ENCODE assay signal across 1 cellular context in the genomic region with DNA sequence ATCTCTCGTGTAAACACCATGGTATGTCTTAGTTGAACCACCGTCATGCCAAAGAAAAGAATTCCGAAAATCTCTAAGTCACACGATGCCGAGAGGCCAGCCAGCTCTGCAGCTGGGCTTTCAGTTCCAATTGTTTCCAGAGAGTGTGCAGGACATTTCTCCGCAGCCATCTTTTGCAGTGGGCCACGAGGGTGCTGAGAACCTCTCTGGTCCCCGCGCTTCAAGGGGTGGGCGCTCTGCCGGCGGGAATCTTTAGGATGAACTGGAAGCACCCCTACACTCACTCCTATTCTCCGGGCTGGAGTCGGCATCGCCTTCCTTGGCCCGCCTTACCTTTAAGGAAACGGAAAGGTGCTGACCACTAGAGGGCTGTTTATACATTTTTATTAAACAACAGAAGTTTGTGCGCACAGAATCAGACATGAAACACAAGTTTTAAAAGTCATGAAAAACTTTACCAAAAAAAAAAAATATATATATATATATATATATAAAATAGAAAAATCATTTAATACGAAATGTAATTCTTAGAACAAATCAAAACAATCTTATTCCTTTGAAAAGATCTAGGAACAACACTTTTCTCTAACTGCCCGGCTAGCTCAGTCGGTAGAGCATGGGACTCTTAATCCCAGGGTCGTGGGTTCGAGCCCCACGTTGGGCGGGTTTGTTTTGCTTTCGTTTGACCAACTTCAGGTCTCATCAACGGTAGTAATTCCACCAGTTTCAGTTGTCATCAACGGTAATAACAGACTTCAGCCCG.
A peak's percentile ranks its signal among the peaks of the same experiment; 100 is the strongest.
TF ChIP-seq lines count a peak whose summit lies in the region.

No MANE protein-coding gene starts in this region.

TF ChIP-seq in K562, 482 proteins besides CTCF, POLR2A, EP300 and RAD21 (continued from another document and continues in another):
- TF ChIP-seq, protein P1, sequence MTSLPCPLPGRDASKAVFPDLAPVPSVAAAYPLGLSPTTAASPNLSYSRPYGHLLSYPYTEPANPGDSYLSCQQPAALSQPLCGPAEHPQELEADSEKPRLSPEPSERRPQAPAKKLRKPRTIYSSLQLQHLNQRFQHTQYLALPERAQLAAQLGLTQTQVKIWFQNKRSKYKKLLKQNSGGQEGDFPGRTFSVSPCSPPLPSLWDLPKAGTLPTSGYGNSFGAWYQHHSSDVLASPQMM (CRISPR knock-in tag; IDR thresholded peaks at IDR 0.05), result no peak
- TF ChIP-seq MTF1 (CRISPR knock-in tag; IDR thresholded peaks at IDR 0.05; ENCODE audit: borderline replicate concordance), result no peak
- no peak for TF ChIP-seq THRAP3 (IDR thresholded peaks at IDR 0.05; ENCODE audit: borderline replicate concordance)
- no peak for TF ChIP-seq NR3C1 (CRISPR knock-in tag; IDR thresholded peaks at IDR 0.05)
- TF ChIP-seq ARID1B (IDR thresholded peaks at IDR 0.05), result no peak
- no peak for TF ChIP-seq GTF2A2 (tag; IDR thresholded peaks at IDR 0.05)
- TF ChIP-seq ZNF274 (IDR thresholded peaks at IDR 0.05; ENCODE audit: borderline replicate concordance, low read depth, low read length), result 0 out of 2 replicates have a peak, but pooled peaks have one; percentile 34
- TF ChIP-seq, protein P2, sequence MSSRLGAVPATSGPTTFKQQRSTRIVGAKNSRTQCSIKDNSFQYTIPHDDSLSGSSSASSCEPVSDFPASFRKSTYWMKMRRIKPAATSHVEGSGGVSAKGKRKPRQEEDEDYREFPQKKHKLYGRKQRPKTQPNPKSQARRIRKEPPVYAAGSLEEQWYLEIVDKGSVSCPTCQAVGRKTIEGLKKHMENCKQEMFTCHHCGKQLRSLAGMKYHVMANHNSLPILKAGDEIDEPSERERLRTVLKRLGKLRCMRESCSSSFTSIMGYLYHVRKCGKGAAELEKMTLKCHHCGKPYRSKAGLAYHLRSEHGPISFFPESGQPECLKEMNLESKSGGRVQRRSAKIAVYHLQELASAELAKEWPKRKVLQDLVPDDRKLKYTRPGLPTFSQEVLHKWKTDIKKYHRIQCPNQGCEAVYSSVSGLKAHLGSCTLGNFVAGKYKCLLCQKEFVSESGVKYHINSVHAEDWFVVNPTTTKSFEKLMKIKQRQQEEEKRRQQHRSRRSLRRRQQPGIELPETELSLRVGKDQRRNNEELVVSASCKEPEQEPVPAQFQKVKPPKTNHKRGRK (tag; IDR thresholded peaks at IDR 0.05), result no peak
- peak; percentile 70 for TF ChIP-seq MYBL2 (IDR thresholded peaks at IDR 0.05; ENCODE audit: low read depth)
- no peak for TF ChIP-seq MYBL2 (CRISPR knock-in tag; IDR thresholded peaks at IDR 0.05; ENCODE audit: borderline replicate concordance)
- TF ChIP-seq CHD2 (IDR thresholded peaks at IDR 0.05; ENCODE audit: low read depth, low read length), result no peak
- 0 out of 2 replicates have a peak, but pooled peaks have one; percentile 26 for TF ChIP-seq EP400 (IDR thresholded peaks at IDR 0.05)
- TF ChIP-seq ZNF212 (CRISPR knock-in tag; IDR thresholded peaks at IDR 0.05), result no peak
- no peak for TF ChIP-seq NR4A1 (CRISPR knock-in tag; IDR thresholded peaks at IDR 0.05)
- no peak for TF ChIP-seq NR4A1 (tag; IDR thresholded peaks at IDR 0.05)
- TF ChIP-seq HMGN3 (IDR thresholded peaks at IDR 0.05; ENCODE audit: borderline replicate concordance, extremely low read depth, insufficient read length, low read depth, low read length), result no peak
- TF ChIP-seq ZNF23 (CRISPR knock-in tag; IDR thresholded peaks at IDR 0.05), result no peak
- TF ChIP-seq, protein P3, sequence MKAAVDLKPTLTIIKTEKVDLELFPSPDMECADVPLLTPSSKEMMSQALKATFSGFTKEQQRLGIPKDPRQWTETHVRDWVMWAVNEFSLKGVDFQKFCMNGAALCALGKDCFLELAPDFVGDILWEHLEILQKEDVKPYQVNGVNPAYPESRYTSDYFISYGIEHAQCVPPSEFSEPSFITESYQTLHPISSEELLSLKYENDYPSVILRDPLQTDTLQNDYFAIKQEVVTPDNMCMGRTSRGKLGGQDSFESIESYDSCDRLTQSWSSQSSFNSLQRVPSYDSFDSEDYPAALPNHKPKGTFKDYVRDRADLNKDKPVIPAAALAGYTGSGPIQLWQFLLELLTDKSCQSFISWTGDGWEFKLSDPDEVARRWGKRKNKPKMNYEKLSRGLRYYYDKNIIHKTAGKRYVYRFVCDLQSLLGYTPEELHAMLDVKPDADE (conservative IDR thresholded peaks at IDR 0.05; ENCODE audit: control insufficient read depth, low read depth, low read length), result peak; percentile 67; the same call in 1 of the 2 replicates
- TF ChIP-seq SMARCC2 (IDR thresholded peaks at IDR 0.05; ENCODE audit: low read depth), result no peak
- no peak for TF ChIP-seq CREB1 (IDR thresholded peaks at IDR 0.05)
- TF ChIP-seq CREB1 (CRISPR knock-in tag; IDR thresholded peaks at IDR 0.05), result no peak
- TF ChIP-seq, protein P4, sequence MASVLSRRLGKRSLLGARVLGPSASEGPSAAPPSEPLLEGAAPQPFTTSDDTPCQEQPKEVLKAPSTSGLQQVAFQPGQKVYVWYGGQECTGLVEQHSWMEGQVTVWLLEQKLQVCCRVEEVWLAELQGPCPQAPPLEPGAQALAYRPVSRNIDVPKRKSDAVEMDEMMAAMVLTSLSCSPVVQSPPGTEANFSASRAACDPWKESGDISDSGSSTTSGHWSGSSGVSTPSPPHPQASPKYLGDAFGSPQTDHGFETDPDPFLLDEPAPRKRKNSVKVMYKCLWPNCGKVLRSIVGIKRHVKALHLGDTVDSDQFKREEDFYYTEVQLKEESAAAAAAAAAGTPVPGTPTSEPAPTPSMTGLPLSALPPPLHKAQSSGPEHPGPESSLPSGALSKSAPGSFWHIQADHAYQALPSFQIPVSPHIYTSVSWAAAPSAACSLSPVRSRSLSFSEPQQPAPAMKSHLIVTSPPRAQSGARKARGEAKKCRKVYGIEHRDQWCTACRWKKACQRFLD (CRISPR knock-in tag; IDR thresholded peaks at IDR 0.05), result no peak
- TF ChIP-seq, protein P5, sequence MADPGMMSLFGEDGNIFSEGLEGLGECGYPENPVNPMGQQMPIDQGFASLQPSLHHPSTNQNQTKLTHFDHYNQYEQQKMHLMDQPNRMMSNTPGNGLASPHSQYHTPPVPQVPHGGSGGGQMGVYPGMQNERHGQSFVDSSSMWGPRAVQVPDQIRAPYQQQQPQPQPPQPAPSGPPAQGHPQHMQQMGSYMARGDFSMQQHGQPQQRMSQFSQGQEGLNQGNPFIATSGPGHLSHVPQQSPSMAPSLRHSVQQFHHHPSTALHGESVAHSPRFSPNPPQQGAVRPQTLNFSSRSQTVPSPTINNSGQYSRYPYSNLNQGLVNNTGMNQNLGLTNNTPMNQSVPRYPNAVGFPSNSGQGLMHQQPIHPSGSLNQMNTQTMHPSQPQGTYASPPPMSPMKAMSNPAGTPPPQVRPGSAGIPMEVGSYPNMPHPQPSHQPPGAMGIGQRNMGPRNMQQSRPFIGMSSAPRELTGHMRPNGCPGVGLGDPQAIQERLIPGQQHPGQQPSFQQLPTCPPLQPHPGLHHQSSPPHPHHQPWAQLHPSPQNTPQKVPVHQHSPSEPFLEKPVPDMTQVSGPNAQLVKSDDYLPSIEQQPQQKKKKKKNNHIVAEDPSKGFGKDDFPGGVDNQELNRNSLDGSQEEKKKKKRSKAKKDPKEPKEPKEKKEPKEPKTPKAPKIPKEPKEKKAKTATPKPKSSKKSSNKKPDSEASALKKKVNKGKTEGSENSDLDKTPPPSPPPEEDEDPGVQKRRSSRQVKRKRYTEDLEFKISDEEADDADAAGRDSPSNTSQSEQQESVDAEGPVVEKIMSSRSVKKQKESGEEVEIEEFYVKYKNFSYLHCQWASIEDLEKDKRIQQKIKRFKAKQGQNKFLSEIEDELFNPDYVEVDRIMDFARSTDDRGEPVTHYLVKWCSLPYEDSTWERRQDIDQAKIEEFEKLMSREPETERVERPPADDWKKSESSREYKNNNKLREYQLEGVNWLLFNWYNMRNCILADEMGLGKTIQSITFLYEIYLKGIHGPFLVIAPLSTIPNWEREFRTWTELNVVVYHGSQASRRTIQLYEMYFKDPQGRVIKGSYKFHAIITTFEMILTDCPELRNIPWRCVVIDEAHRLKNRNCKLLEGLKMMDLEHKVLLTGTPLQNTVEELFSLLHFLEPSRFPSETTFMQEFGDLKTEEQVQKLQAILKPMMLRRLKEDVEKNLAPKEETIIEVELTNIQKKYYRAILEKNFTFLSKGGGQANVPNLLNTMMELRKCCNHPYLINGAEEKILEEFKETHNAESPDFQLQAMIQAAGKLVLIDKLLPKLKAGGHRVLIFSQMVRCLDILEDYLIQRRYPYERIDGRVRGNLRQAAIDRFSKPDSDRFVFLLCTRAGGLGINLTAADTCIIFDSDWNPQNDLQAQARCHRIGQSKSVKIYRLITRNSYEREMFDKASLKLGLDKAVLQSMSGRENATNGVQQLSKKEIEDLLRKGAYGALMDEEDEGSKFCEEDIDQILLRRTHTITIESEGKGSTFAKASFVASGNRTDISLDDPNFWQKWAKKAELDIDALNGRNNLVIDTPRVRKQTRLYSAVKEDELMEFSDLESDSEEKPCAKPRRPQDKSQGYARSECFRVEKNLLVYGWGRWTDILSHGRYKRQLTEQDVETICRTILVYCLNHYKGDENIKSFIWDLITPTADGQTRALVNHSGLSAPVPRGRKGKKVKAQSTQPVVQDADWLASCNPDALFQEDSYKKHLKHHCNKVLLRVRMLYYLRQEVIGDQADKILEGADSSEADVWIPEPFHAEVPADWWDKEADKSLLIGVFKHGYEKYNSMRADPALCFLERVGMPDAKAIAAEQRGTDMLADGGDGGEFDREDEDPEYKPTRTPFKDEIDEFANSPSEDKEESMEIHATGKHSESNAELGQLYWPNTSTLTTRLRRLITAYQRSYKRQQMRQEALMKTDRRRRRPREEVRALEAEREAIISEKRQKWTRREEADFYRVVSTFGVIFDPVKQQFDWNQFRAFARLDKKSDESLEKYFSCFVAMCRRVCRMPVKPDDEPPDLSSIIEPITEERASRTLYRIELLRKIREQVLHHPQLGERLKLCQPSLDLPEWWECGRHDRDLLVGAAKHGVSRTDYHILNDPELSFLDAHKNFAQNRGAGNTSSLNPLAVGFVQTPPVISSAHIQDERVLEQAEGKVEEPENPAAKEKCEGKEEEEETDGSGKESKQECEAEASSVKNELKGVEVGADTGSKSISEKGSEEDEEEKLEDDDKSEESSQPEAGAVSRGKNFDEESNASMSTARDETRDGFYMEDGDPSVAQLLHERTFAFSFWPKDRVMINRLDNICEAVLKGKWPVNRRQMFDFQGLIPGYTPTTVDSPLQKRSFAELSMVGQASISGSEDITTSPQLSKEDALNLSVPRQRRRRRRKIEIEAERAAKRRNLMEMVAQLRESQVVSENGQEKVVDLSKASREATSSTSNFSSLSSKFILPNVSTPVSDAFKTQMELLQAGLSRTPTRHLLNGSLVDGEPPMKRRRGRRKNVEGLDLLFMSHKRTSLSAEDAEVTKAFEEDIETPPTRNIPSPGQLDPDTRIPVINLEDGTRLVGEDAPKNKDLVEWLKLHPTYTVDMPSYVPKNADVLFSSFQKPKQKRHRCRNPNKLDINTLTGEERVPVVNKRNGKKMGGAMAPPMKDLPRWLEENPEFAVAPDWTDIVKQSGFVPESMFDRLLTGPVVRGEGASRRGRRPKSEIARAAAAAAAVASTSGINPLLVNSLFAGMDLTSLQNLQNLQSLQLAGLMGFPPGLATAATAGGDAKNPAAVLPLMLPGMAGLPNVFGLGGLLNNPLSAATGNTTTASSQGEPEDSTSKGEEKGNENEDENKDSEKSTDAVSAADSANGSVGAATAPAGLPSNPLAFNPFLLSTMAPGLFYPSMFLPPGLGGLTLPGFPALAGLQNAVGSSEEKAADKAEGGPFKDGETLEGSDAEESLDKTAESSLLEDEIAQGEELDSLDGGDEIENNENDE (IDR thresholded peaks at IDR 0.05; ENCODE audit: low read depth, low read length), result no peak
- TF ChIP-seq, protein P6, sequence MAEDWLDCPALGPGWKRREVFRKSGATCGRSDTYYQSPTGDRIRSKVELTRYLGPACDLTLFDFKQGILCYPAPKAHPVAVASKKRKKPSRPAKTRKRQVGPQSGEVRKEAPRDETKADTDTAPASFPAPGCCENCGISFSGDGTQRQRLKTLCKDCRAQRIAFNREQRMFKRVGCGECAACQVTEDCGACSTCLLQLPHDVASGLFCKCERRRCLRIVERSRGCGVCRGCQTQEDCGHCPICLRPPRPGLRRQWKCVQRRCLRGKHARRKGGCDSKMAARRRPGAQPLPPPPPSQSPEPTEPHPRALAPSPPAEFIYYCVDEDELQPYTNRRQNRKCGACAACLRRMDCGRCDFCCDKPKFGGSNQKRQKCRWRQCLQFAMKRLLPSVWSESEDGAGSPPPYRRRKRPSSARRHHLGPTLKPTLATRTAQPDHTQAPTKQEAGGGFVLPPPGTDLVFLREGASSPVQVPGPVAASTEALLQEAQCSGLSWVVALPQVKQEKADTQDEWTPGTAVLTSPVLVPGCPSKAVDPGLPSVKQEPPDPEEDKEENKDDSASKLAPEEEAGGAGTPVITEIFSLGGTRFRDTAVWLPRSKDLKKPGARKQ (CRISPR knock-in tag; IDR thresholded peaks at IDR 0.05), result no peak
- no peak for TF ChIP-seq PRPF4 (IDR thresholded peaks at IDR 0.05; ENCODE audit: insufficient read depth, low read depth, low read length, poor library complexity, severe bottlenecking)
- no peak for TF ChIP-seq CBX1 (IDR thresholded peaks at IDR 0.05; ENCODE audit: low read depth)
- TF ChIP-seq ZNF644 (tag; IDR thresholded peaks at IDR 0.05; ENCODE audit: low read depth), result no peak
- TF ChIP-seq, protein P7, sequence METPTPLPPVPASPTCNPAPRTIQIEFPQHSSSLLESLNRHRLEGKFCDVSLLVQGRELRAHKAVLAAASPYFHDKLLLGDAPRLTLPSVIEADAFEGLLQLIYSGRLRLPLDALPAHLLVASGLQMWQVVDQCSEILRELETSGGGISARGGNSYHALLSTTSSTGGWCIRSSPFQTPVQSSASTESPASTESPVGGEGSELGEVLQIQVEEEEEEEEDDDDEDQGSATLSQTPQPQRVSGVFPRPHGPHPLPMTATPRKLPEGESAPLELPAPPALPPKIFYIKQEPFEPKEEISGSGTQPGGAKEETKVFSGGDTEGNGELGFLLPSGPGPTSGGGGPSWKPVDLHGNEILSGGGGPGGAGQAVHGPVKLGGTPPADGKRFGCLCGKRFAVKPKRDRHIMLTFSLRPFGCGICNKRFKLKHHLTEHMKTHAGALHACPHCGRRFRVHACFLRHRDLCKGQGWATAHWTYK (CRISPR knock-in tag; IDR thresholded peaks at IDR 0.05), result no peak
- TF ChIP-seq ZNF24 (IDR thresholded peaks at IDR 0.05), result no peak
- TF ChIP-seq SIRT6 (IDR thresholded peaks at IDR 0.05; ENCODE audit: low read depth, low read length), result no peak
- TF ChIP-seq NRF1 (conservative IDR thresholded peaks at IDR 0.05 in 1 of 2, IDR thresholded peaks at IDR 0.05 in 1 of 2), result no peak
- TF ChIP-seq, protein P8, sequence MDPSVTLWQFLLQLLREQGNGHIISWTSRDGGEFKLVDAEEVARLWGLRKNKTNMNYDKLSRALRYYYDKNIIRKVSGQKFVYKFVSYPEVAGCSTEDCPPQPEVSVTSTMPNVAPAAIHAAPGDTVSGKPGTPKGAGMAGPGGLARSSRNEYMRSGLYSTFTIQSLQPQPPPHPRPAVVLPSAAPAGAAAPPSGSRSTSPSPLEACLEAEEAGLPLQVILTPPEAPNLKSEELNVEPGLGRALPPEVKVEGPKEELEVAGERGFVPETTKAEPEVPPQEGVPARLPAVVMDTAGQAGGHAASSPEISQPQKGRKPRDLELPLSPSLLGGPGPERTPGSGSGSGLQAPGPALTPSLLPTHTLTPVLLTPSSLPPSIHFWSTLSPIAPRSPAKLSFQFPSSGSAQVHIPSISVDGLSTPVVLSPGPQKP (CRISPR knock-in tag; IDR thresholded peaks at IDR 0.05), result no peak
- TF ChIP-seq PML (IDR thresholded peaks at IDR 0.05; ENCODE audit: low read length), result no peak
- no peak for TF ChIP-seq ATF1 (CRISPR knock-in tag; IDR thresholded peaks at IDR 0.05)
- 0 out of 2 replicates have a peak, but pooled peaks have one; percentile 21 for TF ChIP-seq ATF1 (tag; IDR thresholded peaks at IDR 0.05)
- no peak for TF ChIP-seq HSF4 (CRISPR knock-in tag; IDR thresholded peaks at IDR 0.05; ENCODE audit: borderline replicate concordance)
- peak in 1 of 2 experiments; percentile 85 for TF ChIP-seq NCOA2 (IDR thresholded peaks at IDR 0.05; ENCODE audit: partially characterized antibody in 2 of 2)
